ENCODE assay signal across 7 cellular contexts in genomic region chr1:231527586-231528174, GRCh38. TPM values are rescaled to one million over a fixed set of nuclear protein-coding genes. Genes with fewer than 3 reads are reported as not detected.
DNase-seq lines count a peak whose midpoint lies in the region; ATAC-seq and TF ChIP-seq lines count a peak whose summit lies in the region.

No MANE protein-coding gene starts in this region.

- H3K4me1 ChIP-seq in OCI-LY1 (ENCODE audit: insufficient read depth, low read length, severe bottlenecking) = peaks cover 26% of the 10 kb centered on the region

- H3K9me3 Mint-ChIP-seq in endothelial cell (ENCODE audit: unreplicated experiment) = no peaks in the 10 kb centered on the region
- H3K9me3 Mint-ChIP-seq in neural crest cell = no peaks in the 10 kb centered on the region

- no peak for DNase-seq in endothelial cell (ENCODE audit: low spot score)
- DNase-seq in neural crest cell (ENCODE audit: low read depth, low spot score) = no peak
- no peak for DNase-seq in KBM-7
- no peak for DNase-seq in NCI-H510A treated with DMSO at 0.1 percent for 48 hours (lab: John Stamatoyannopoulos, UW)

- H4K20me1 ChIP-seq in OCI-LY1 (ENCODE audit: insufficient read depth, low read length) = no peaks in the 10 kb centered on the region

- H3K4me1 Mint-ChIP-seq in endothelial cell (ENCODE audit: unreplicated experiment) (peaks cover 28% of the 10 kb centered on the region), neural crest cell (peaks cover 35% of the 10 kb centered on the region)

- in situ Hi-C loops in KBM-7 (cut with MboI; ENCODE audit: low pct_unique_long_range_greater_than_20kb, low sequenced_read_pairs) = no loop called here

- H3K36me3 ChIP-seq in OCI-LY1 (ENCODE audit: insufficient read depth, low read length) = peaks cover 7% of the 10 kb centered on the region; the same call in 1 of the 2 replicates

- peaks cover 6% of the 10 kb centered on the region for H3K27me3 Mint-ChIP-seq in endothelial cell (ENCODE audit: unreplicated experiment)
- no peaks in the 10 kb centered on the region for H3K27me3 Mint-ChIP-seq in neural crest cell (ENCODE audit: low read depth)

- peak overlapping the region; percentile 73 for H3K27ac ChIP-seq in OCI-LY1 (ENCODE audit: low read depth, low read length, poor library complexity, severe bottlenecking)

- H3K4me2 ChIP-seq in OCI-LY1 (ENCODE audit: low read length) = peak overlapping the region; percentile 90

- H3F3A ChIP-seq in OCI-LY1 (ENCODE audit: insufficient read depth, low read length) = no peaks in the 10 kb centered on the region

- peak; percentile 21 for ATAC-seq in GM18868 (IDR thresholded peaks at IDR 0.05; ENCODE audit: unreplicated experiment)
- peak; percentile 13 for ATAC-seq in HG02588 (IDR thresholded peaks at IDR 0.05; ENCODE audit: unreplicated experiment)

- peak overlapping the region; percentile 100 for H3K9ac ChIP-seq in OCI-LY1 (ENCODE audit: low read length)

- H3K27me3 ChIP-seq in OCI-LY1 (ENCODE audit: insufficient read depth, low read length) = no peaks in the 10 kb centered on the region

- peaks cover 22% of the 10 kb centered on the region for H3K79me2 ChIP-seq in OCI-LY1 (ENCODE audit: insufficient read depth, low read length)

- TF ChIP-seq CTCF in OCI-LY1 (IDR thresholded peaks at IDR 0.05; ENCODE audit: low read length) (no peak), endothelial cell (IDR thresholded peaks at IDR 0.05; ENCODE audit: unreplicated experiment) (no peak), neural crest cell (conservative IDR thresholded peaks at IDR 0.05) (no peak)

- H3K9me2 ChIP-seq in OCI-LY1 (ENCODE audit: low read depth, low read length) = no peaks in the 10 kb centered on the region

- peak overlapping the region; percentile 100 for H3K4me3 ChIP-seq in OCI-LY1 (ENCODE audit: low read depth, low read length, poor library complexity, severe bottlenecking)

- H3K27ac Mint-ChIP-seq in endothelial cell (ENCODE audit: unreplicated experiment) (peak overlapping the region; percentile 98), neural crest cell (ENCODE audit: unreplicated experiment) (peak overlapping the region; percentile 100)

- H3K4me3 Mint-ChIP-seq in endothelial cell (ENCODE audit: unreplicated experiment) (peak overlapping the region; percentile 96), neural crest cell (peak overlapping the region; percentile 99)

- H3K9me3 ChIP-seq in OCI-LY1 (ENCODE audit: low read length) = no peaks in the 10 kb centered on the region

- peak overlapping the region; percentile 89 for H2AFZ ChIP-seq in OCI-LY1 (ENCODE audit: low read length)

- H3K36me3 Mint-ChIP-seq in endothelial cell (ENCODE audit: low read depth, unreplicated experiment) (peaks cover 20% of the 10 kb centered on the region), neural crest cell (ENCODE audit: low read depth) (peaks cover 6% of the 10 kb centered on the region)

RNA-seq across cellular contexts. Expression of gene TSNAX, which starts 0.8 kb away (rescaled TPM):
- total RNA-seq in endothelial cell (ENCODE audit: unreplicated experiment) = 35.4 TPM
- total RNA-seq in neural crest cell = 39.2 and 41.1 TPM in 2 replicates
